In genomic region chr10:89624020-89624419, GRCh38 we compare ENCODE assay signal across 34 cellular contexts.
"Had no signal": no experiment of that assay in that cellular context is flagged by ENCODE, and none has a peak within 500 bp of the region (broad histone marks: within the 10 kb centered on the region; RNA-seq: fewer than 3 reads in every experiment).

No MANE protein-coding gene starts in this region.

- H3K36me3 ChIP-seq: MG63 had no signal

- H3K27me3 ChIP-seq: MG63 had no signal

- DNase-seq: Karpas-422, Kasumi-1, KG1, MG63, MM.1S, MV-4-11, NCI-H1048, NCI-H1092, NCI-H1092 treated with DMSO at 0.1 percent for 48 hours, NCI-H1105, NCI-H1105 treated with DMSO at 0.1 percent for 48 hours, NCI-H1417, NCI-H1417 treated with DMSO at 0.1 percent for 48 hours, NCI-H1436, NCI-H1436 treated with DMSO at 0.1 percent for 48 hours, NCI-H146, NCI-H1694, NCI-H1694 treated with DMSO at 0.1 percent for 48 hours, NCI-H187, NCI-H187 treated with DMSO at 0.1 percent for 48 hours, NCI-H1930, NCI-H2029, NCI-H2029 treated with DMSO at 0.1 percent for 48 hours, NCI-H2081, NCI-H2081 treated with DMSO at 0.1 percent for 48 hours, NCI-H2107, NCI-H2171, NCI-H2171 treated with DMSO at 0.1 percent for 48 hours, NCI-H2227 treated with DMSO at 0.1 percent for 48 hours, NCI-H226, NCI-H345, NCI-H446, NCI-H446 treated with DMSO at 0.1 percent for 48 hours had no signal

- H3K27ac ChIP-seq: KMS-11 had no signal

- H3K4me3 ChIP-seq: MG63 had no signal
